Comparison of ENCODE assay signal across 28 cellular contexts in genomic region chr2:60283633-60284032, GRCh38.
"Had no signal": no experiment of that assay in that cellular context is flagged by ENCODE, and none has a peak within 500 bp of the region (broad histone marks: within the 10 kb centered on the region; RNA-seq: fewer than 3 reads in every experiment).

No MANE protein-coding gene starts in this region.

- H3K27me3 ChIP-seq: neural progenitor cell, neutrophil, stomach, testis, thyroid gland, transverse colon, upper lobe of left lung, vagina had no signal

- H3K27ac ChIP-seq: neural progenitor cell, neutrophil, parathyroid adenoma, psoas muscle, skin epidermis, stomach, testis, thyroid gland, transverse colon, upper lobe of left lung, vagina had no signal

- ATAC-seq: left lobe of liver; natural killer cell; psoas muscle; sciatic nerve; stimulated activated naive CD8-positive, alpha-beta T cell treated with anti-CD3 and anti-CD28 coated beads, Interleukin-15, Interleukin-2, amounts not matched to agents 100 U/mL and 50 U/mL, for 24 hours had no signal

- H3K9me3 ChIP-seq: neutrophil, psoas muscle, stomach, testis, thyroid gland, transverse colon, upper lobe of left lung, vagina had no signal

- H3K4me3 ChIP-seq: lung, neural progenitor cell, psoas muscle, skin epidermis, stomach, testis, thyroid gland, transverse colon, upper lobe of left lung, vagina had no signal

- H3K36me3 ChIP-seq: neural progenitor cell, neutrophil, stomach, thyroid gland, transverse colon, upper lobe of left lung, vagina had no signal

- H3K4me1 ChIP-seq: neural progenitor cell, parathyroid adenoma, psoas muscle, stomach, testis, thyroid gland, transverse colon, upper lobe of left lung had no signal

- DNase-seq: hypothalamus; immature natural killer cell; kidney; mesendoderm; naive B cell; natural killer cell; nephron progenitor cell; occipital lobe; psoas muscle; stimulated activated CD4-positive, alpha-beta T cell treated with anti-CD3 and anti-CD28 coated beads, Interleukin-12 subunit alpha, Interleukin-12 subunit beta, amount 100 ng/mL, for 4 hours; stimulated activated CD4-positive, alpha-beta T cell treated with anti-CD3 and anti-CD28 coated beads, Interleukin-15, amount 100 ng/mL, for 24 hours; stimulated activated CD4-positive, alpha-beta T cell treated with anti-CD3 and anti-CD28 coated beads, Interleukin-2, amount 100 ng/mL, for 24 hours; stimulated activated CD4-positive, alpha-beta T cell treated with anti-CD3 and anti-CD28 coated beads, Interleukin-4, amount 100 ng/mL, for 1 hour; stimulated activated naive B cell treated with anti-CD40 and anti-IgM and Interleukin-4, amounts not matched to agents 10 μg/mL and 1 μg/mL and 100 μg/mL, for 72 hours; stimulated activated naive CD8-positive, alpha-beta T cell treated with anti-CD3 and anti-CD28 coated beads, Interleukin-15, Interleukin-2, amounts not matched to agents 100 U/mL and 50 U/mL, for 24 hours; stomach; testis; thyroid gland; transverse colon; upper lobe of left lung had no signal
